In genomic region chrX:54087661-54088060, GRCh38 we compare ENCODE assay signal across 19 cellular contexts.
"Had no signal": no experiment of that assay in that cellular context is flagged by ENCODE, and none has a peak within 500 bp of the region (broad histone marks: within the 10 kb centered on the region; RNA-seq: fewer than 3 reads in every experiment).

No MANE protein-coding gene starts in this region.

- ATAC-seq: activated CD8-positive, alpha-beta memory T cell treated with anti-CD3 and anti-CD28 coated beads, Interleukin-2, amount 10 ng/mL, durations not matched to agents 7 days and 5 days; activated T-helper 17 cell treated with anti-CD3 and anti-CD28 coated beads, Interleukin-2, amount 50 U/mL, for 72 hours; effector memory CD8-positive, alpha-beta T cell; foreskin keratinocyte; stimulated activated naive CD8-positive, alpha-beta T cell treated with anti-CD3 and anti-CD28 coated beads, Interleukin-15, Interleukin-2, amounts not matched to agents 100 U/mL and 50 U/mL, for 24 hours had no signal

- DNase-seq: activated CD4-positive, alpha-beta memory T cell treated with anti-CD3 and anti-CD28 coated beads for 36 hours; activated CD4-positive, alpha-beta T cell treated with anti-CD3 and anti-CD28 coated beads for 4 hours; activated CD8-positive, alpha-beta memory T cell treated with anti-CD3 and anti-CD28 coated beads, Interleukin-2, amount 10 ng/mL, durations not matched to agents 7 days and 5 days; activated naive CD4-positive, alpha-beta T cell; activated naive CD8-positive, alpha-beta T cell treated with anti-CD3 and anti-CD28 coated beads, Interleukin-2, amount 10 ng/mL, durations not matched to agents 7 days and 5 days; caudate nucleus; effector memory CD8-positive, alpha-beta T cell; esophagus squamous epithelium; foreskin keratinocyte; hippocampal formation; naive B cell; stimulated activated naive CD8-positive, alpha-beta T cell treated with anti-CD3 and anti-CD28 coated beads, Interleukin-15, Interleukin-2, amounts not matched to agents 100 U/mL and 50 U/mL, for 24 hours; T-helper 2 cell; transverse colon; uterus had no signal

- H3K27me3 ChIP-seq: esophagus squamous epithelium, foreskin keratinocyte, neural progenitor cell, right atrium auricular region, transverse colon, uterus had no signal

- H3K4me1 ChIP-seq: esophagus squamous epithelium, foreskin keratinocyte, neural progenitor cell, right atrium auricular region, transverse colon, uterus had no signal

- H3K36me3 ChIP-seq: neural progenitor cell, transverse colon, uterus had no signal

- H3K4me3 ChIP-seq: esophagus squamous epithelium, lung, neural progenitor cell, right atrium auricular region, transverse colon, uterus had no signal

- H3K9me3 ChIP-seq: esophagus squamous epithelium, right atrium auricular region, transverse colon, uterus had no signal
